In genomic region chr17:57808882-57809281, GRCh38 we compare ENCODE assay signal across 30 cellular contexts.
"Had no signal": no experiment of that assay in that cellular context is flagged by ENCODE, and none has a peak within 500 bp of the region (broad histone marks: within the 10 kb centered on the region; RNA-seq: fewer than 3 reads in every experiment).

No MANE protein-coding gene starts in this region.

- H3K4me1 Mint-ChIP-seq: activated CD4-positive, alpha-beta T cell treated with anti-CD3 and anti-CD28 coated beads, Interleukin-2, amount 10 ng/mL, durations not matched to agents 24 days and 14 days; immature natural killer cell had no signal

- H3K4me3 Mint-ChIP-seq: activated CD4-positive, alpha-beta memory T cell treated with anti-CD3 and anti-CD28 coated beads for 36 hours; activated CD4-positive, alpha-beta T cell treated with anti-CD3 and anti-CD28 coated beads, Interleukin-2, amount 10 ng/mL, durations not matched to agents 24 days and 14 days; activated naive CD4-positive, alpha-beta T cell treated with anti-CD3 and anti-CD28 coated beads for 36 hours; activated naive CD8-positive, alpha-beta T cell treated with anti-CD3 and anti-CD28 coated beads for 36 hours; activated T-helper 1 cell treated with anti-CD3 and anti-CD28 coated beads, Interleukin-12 subunit alpha, Interleukin-12 subunit beta, Interleukin-2, Interleukin-4 antibody, amounts not matched to agents 30 ng/mL and 10 ng/mL and 1 ng/mL, durations not matched to agents 14 hours and 24 hours and 36 hours; immature natural killer cell; mesothelial cell of epicardium; naive B cell; nephron progenitor cell; stimulated activated memory B cell treated with anti-CD40 and anti-IgM and Interleukin-4, amounts not matched to agents 10 μg/mL and 1 μg/mL and 100 μg/mL, for 72 hours; stimulated activated naive CD8-positive, alpha-beta T cell treated with anti-CD3 and anti-CD28 coated beads, Interleukin-15, amount 100 ng/mL, for 72 hours had no signal

- H3K9me3 Mint-ChIP-seq: activated CD4-positive, alpha-beta memory T cell treated with anti-CD3 and anti-CD28 coated beads for 36 hours; activated CD4-positive, alpha-beta T cell treated with anti-CD3 and anti-CD28 coated beads, Interleukin-2, amount 10 ng/mL, durations not matched to agents 24 days and 14 days; activated naive CD4-positive, alpha-beta T cell treated with anti-CD3 and anti-CD28 coated beads for 36 hours; activated naive CD8-positive, alpha-beta T cell treated with anti-CD3 and anti-CD28 coated beads for 36 hours; activated T-helper 1 cell treated with anti-CD3 and anti-CD28 coated beads, Interleukin-12 subunit alpha, Interleukin-12 subunit beta, Interleukin-2, Interleukin-4 antibody, amounts not matched to agents 30 ng/mL and 10 ng/mL and 1 ng/mL, durations not matched to agents 14 hours and 24 hours and 36 hours; immature natural killer cell; mesothelial cell of epicardium; naive B cell; nephron progenitor cell; stimulated activated memory B cell treated with anti-CD40 and anti-IgM and Interleukin-4, amounts not matched to agents 10 μg/mL and 1 μg/mL and 100 μg/mL, for 72 hours; stimulated activated naive CD8-positive, alpha-beta T cell treated with anti-CD3 and anti-CD28 coated beads, Interleukin-15, amount 100 ng/mL, for 72 hours had no signal

- DNase-seq: activated CD4-positive, alpha-beta memory T cell treated with anti-CD3 and anti-CD28 coated beads for 36 hours; activated CD4-positive, alpha-beta T cell treated with anti-CD3 and anti-CD28 coated beads, Interleukin-2, amount 10 ng/mL, durations not matched to agents 24 days and 14 days; activated CD4-positive, CD25-positive, alpha-beta regulatory T cell treated with anti-CD3 and anti-CD28 coated beads, Interleukin-2, amount 50 U/mL, for 72 hours; activated CD8-positive, alpha-beta memory T cell treated with anti-CD3 and anti-CD28 coated beads, Interleukin-2, amount 50 U/mL, for 4 hours; activated effector memory CD4-positive, alpha-beta T cell treated with anti-CD3 and anti-CD28 coated beads, Interleukin-2, amount 50 U/mL, for 16 hours; activated naive CD4-positive, alpha-beta T cell treated with anti-CD3 and anti-CD28 coated beads for 36 hours; activated naive CD8-positive, alpha-beta T cell treated with anti-CD3 and anti-CD28 coated beads for 36 hours; activated T-cell treated with anti-CD3 and anti-CD28 coated beads, Interleukin-2, amount 50 U/mL, for 1 hour; adrenal gland; aorta; body of pancreas; cerebellar nuclear complex; colonic mucosa; effector CD8-positive, alpha-beta T cell; heart left ventricle; hypothalamus; immature natural killer cell; naive B cell; nephron progenitor cell; right lobe of liver; stimulated activated CD4-positive, alpha-beta T cell treated with anti-CD3 and anti-CD28 coated beads, Interleukin-4, amount 100 ng/mL, for 4 hours; stimulated activated CD8-positive, alpha-beta memory T cell treated with anti-CD3 and anti-CD28 coated beads, Interleukin-4, amount 100 ng/mL, for 48 hours; stimulated activated naive CD8-positive, alpha-beta T cell treated with anti-CD3 and anti-CD28 coated beads, Interleukin-15, amount 100 ng/mL, for 72 hours; substantia nigra; T1000; upper lobe of left lung had no signal

- H3K27ac Mint-ChIP-seq: activated CD4-positive, alpha-beta memory T cell treated with anti-CD3 and anti-CD28 coated beads for 36 hours; activated CD4-positive, alpha-beta T cell treated with anti-CD3 and anti-CD28 coated beads, Interleukin-2, amount 10 ng/mL, durations not matched to agents 24 days and 14 days; activated naive CD4-positive, alpha-beta T cell treated with anti-CD3 and anti-CD28 coated beads for 36 hours; activated naive CD8-positive, alpha-beta T cell treated with anti-CD3 and anti-CD28 coated beads for 36 hours; activated T-helper 1 cell treated with anti-CD3 and anti-CD28 coated beads, Interleukin-12 subunit alpha, Interleukin-12 subunit beta, Interleukin-2, Interleukin-4 antibody, amounts not matched to agents 30 ng/mL and 10 ng/mL and 1 ng/mL, durations not matched to agents 14 hours and 24 hours and 36 hours; immature natural killer cell; mesothelial cell of epicardium; naive B cell; nephron progenitor cell; progenitor cell of endocrine pancreas; stimulated activated memory B cell treated with anti-CD40 and anti-IgM and Interleukin-4, amounts not matched to agents 10 μg/mL and 1 μg/mL and 100 μg/mL, for 72 hours; stimulated activated naive CD8-positive, alpha-beta T cell treated with anti-CD3 and anti-CD28 coated beads, Interleukin-15, amount 100 ng/mL, for 72 hours had no signal

- H3K36me3 Mint-ChIP-seq: activated CD4-positive, alpha-beta memory T cell treated with anti-CD3 and anti-CD28 coated beads for 36 hours; activated naive CD8-positive, alpha-beta T cell treated with anti-CD3 and anti-CD28 coated beads for 36 hours; mesothelial cell of epicardium; naive B cell; stimulated activated memory B cell treated with anti-CD40 and anti-IgM and Interleukin-4, amounts not matched to agents 10 μg/mL and 1 μg/mL and 100 μg/mL, for 72 hours had no signal

- ATAC-seq: body of pancreas; heart left ventricle; right lobe of liver; stimulated activated memory B cell treated with anti-CD40 and anti-IgM and Interleukin-4, amounts not matched to agents 10 μg/mL and 1 μg/mL and 100 μg/mL, for 72 hours; stimulated activated naive CD8-positive, alpha-beta T cell treated with anti-CD3 and anti-CD28 coated beads, Interleukin-15, amount 100 ng/mL, for 72 hours had no signal
